ENCODE assay signal across 18 cellular contexts in genomic region chr2:203720922-203721672, GRCh38. TPM values are rescaled to one million over a fixed set of nuclear protein-coding genes. Genes with fewer than 3 reads are reported as not detected.
A peak's percentile ranks its signal among the peaks of the same experiment; 100 is the strongest.
DNase-seq lines count a peak whose midpoint lies in the region; ATAC-seq and TF ChIP-seq lines count a peak whose summit lies in the region.
"Had no signal": no experiment of that assay in that cellular context is flagged by ENCODE, and none has a peak within 500 bp of the region (broad histone marks: within the 10 kb centered on the region; RNA-seq: fewer than 3 reads in every experiment).

No MANE protein-coding gene starts in this region.

- H3K27me3 ChIP-seq in Peyer's patch (no peaks in the 10 kb centered on the region), thymus (ENCODE audit: control insufficient read depth, insufficient read depth) (no peaks in the 10 kb centered on the region), colonic mucosa (no peaks in the 10 kb centered on the region)
- H3K27me3 ChIP-seq: ascending aorta, heart left ventricle, stomach had no signal

- H3K4me3 Mint-ChIP-seq in activated naive CD4-positive, alpha-beta T cell treated with anti-CD3 and anti-CD28 coated beads, Interleukin-2, amount 50 U/mL, for 24 hours, result peak overlapping the region; percentile 77
- peak overlapping the region; percentile 65 to 70 for H3K4me3 Mint-ChIP-seq in effector memory CD8-positive, alpha-beta T cell

- H3K36me3 ChIP-seq in Peyer's patch (no peaks in the 10 kb centered on the region), thymus (ENCODE audit: control insufficient read depth, insufficient read depth) (no peaks in the 10 kb centered on the region), colonic mucosa (no peaks in the 10 kb centered on the region)
- H3K36me3 ChIP-seq: ascending aorta, heart left ventricle, stomach had no signal

- H3K27ac ChIP-seq in Peyer's patch, result peak overlapping the region in 3 of 4 donors; percentile 13 to 59 (median 48)
- peak overlapping the region; percentile 84 for H3K27ac ChIP-seq in thymus (ENCODE audit: low read depth)
- H3K27ac ChIP-seq in colonic mucosa, result no peak overlapping the region
- H3K27ac ChIP-seq: ascending aorta, coronary artery had no signal

- H3K36me3 Mint-ChIP-seq in activated naive CD4-positive, alpha-beta T cell treated with anti-CD3 and anti-CD28 coated beads, Interleukin-2, amount 50 U/mL, for 24 hours, result peaks cover 30% of the 10 kb centered on the region
- peaks cover 37% of the 10 kb centered on the region for H3K36me3 Mint-ChIP-seq in effector memory CD8-positive, alpha-beta T cell (ENCODE audit: insufficient read depth)

- TF ChIP-seq CTCF in Peyer's patch (IDR thresholded peaks at IDR 0.05) (no peak), colonic mucosa (IDR thresholded peaks at IDR 0.05) (no peak)

- H3K4me3 ChIP-seq in Peyer's patch (no peak overlapping the region), thymus (ENCODE audit: low read length) (no peak overlapping the region), colonic mucosa (no peak overlapping the region)
- H3K4me3 ChIP-seq: ascending aorta, coronary artery, heart left ventricle, stomach had no signal

- intact Hi-C loops in colonic mucosa (cut with DNase I), result no loop called here

- H3K4me1 Mint-ChIP-seq in activated naive CD4-positive, alpha-beta T cell treated with anti-CD3 and anti-CD28 coated beads, Interleukin-2, amount 50 U/mL, for 24 hours, result peaks cover 95% of the 10 kb centered on the region
- H3K4me1 Mint-ChIP-seq in effector memory CD8-positive, alpha-beta T cell (ENCODE audit: low read depth in 2 of 2), result peaks cover 52 to 68% of the 10 kb centered on the region in 2 donors

- peak; percentile 14 for ATAC-seq in effector memory CD8-positive, alpha-beta T cell (replicated peaks)
- no peak for ATAC-seq in HG02970 (IDR thresholded peaks at IDR 0.05; ENCODE audit: low FRiP score, unreplicated experiment)
- ATAC-seq in HG03159 (IDR thresholded peaks at IDR 0.05; ENCODE audit: unreplicated experiment), result no peak
- ATAC-seq: heart left ventricle had no signal

- H3K9ac ChIP-seq in colonic mucosa (ENCODE audit: low read depth in 2 of 2, low read length in 2 of 2), result no peak overlapping the region

- TF ChIP-seq POLR2A in Peyer's patch (IDR thresholded peaks at IDR 0.05), result no peak

- H3K27ac Mint-ChIP-seq in activated naive CD4-positive, alpha-beta T cell treated with anti-CD3 and anti-CD28 coated beads, Interleukin-2, amount 50 U/mL, for 24 hours, result peak overlapping the region; percentile 99
- H3K27ac Mint-ChIP-seq in effector memory CD8-positive, alpha-beta T cell, result peak overlapping the region; percentile 89 to 91

- no peak for DNase-seq in activated naive CD4-positive, alpha-beta T cell treated with Interleukin-2 at 50 U/mL for 16 hours
- DNase-seq in Peyer's patch (no peak), colonic mucosa (no peak)
- DNase-seq in effector memory CD8-positive, alpha-beta T cell, result no peak
- DNase-seq: DMS53, heart left ventricle, NCI-H1092 treated with DMSO at 0.1 percent for 48 hours, NCI-H2171, SIG-M5, small intestine, stomach had no signal

- WGBS in thymus, result 71% methylated on average over 6 of the region's 6 CpGs

- H3K9me3 Mint-ChIP-seq in activated naive CD4-positive, alpha-beta T cell treated with anti-CD3 and anti-CD28 coated beads, Interleukin-2, amount 50 U/mL, for 24 hours, result peaks cover 23% of the 10 kb centered on the region
- H3K9me3 Mint-ChIP-seq in effector memory CD8-positive, alpha-beta T cell, result peaks cover 0 to 3% of the 10 kb centered on the region in 2 donors

- no peaks in the 10 kb centered on the region for H3K27me3 Mint-ChIP-seq in activated naive CD4-positive, alpha-beta T cell treated with anti-CD3 and anti-CD28 coated beads, Interleukin-2, amount 50 U/mL, for 24 hours
- no peaks in the 10 kb centered on the region for H3K27me3 Mint-ChIP-seq in effector memory CD8-positive, alpha-beta T cell

- H3K4me1 ChIP-seq in Peyer's patch, result no peaks in the 10 kb centered on the region
- peaks cover 28% of the 10 kb centered on the region for H3K4me1 ChIP-seq in thymus (ENCODE audit: control insufficient read depth, insufficient read depth, low read length)
- no peaks in the 10 kb centered on the region for H3K4me1 ChIP-seq in colonic mucosa
- H3K4me1 ChIP-seq: ascending aorta had no signal

- no peaks in the 10 kb centered on the region for H3K9me3 ChIP-seq in Peyer's patch
- H3K9me3 ChIP-seq in thymus (ENCODE audit: control insufficient read depth), result no peaks in the 10 kb centered on the region
- no peaks in the 10 kb centered on the region for H3K9me3 ChIP-seq in colonic mucosa
- H3K9me3 ChIP-seq: ascending aorta, heart left ventricle, stomach had no signal

RNA-seq across cellular contexts. Expression of gene CD28, which starts 14.7 kb away (rescaled TPM):
- total RNA-seq in Peyer's patch, result 1 to 10 TPM in 1 of 4 donors, under 1 TPM in 3; 0.53 to 5.0 (median 0.76) TPM
- 27.2 TPM for polyA plus RNA-seq in thymus
- total RNA-seq in colonic mucosa, result 1 to 10 TPM; 1.5 to 1.9 TPM
- total RNA-seq: osteocyte had no signal
